Comparison of ENCODE assay signal across 8 cellular contexts in genomic region chr1:65002156-65002507, GRCh38. TPM values are rescaled to one million over a fixed set of nuclear protein-coding genes. Genes with fewer than 3 reads are reported as not detected.
A peak's percentile ranks its signal among the peaks of the same experiment; 100 is the strongest.
DNase-seq lines count a peak whose midpoint lies in the region; ATAC-seq and TF ChIP-seq lines count a peak whose summit lies in the region.

No MANE protein-coding gene starts in this region.

- peaks cover 9% of the 10 kb centered on the region for H3K4me1 ChIP-seq in ACC112 (ENCODE audit: control insufficient read depth, insufficient read depth, low read length, unreplicated experiment)
- no peaks in the 10 kb centered on the region for H3K4me1 ChIP-seq in mucosa of stomach (ENCODE audit: control insufficient read depth, insufficient read depth, low read length)

- no peaks in the 10 kb centered on the region for H3K79me2 ChIP-seq in ACC112 (ENCODE audit: control insufficient read depth, insufficient read depth, low read length, unreplicated experiment)

- DNase-seq in cardiac fibroblast (ENCODE audit: low read depth in 2 of 2) (no peak), dermis blood vessel endothelial cell (no peak), DMS153 treated with DMSO at 0.1 percent for 48 hours (lab: John Stamatoyannopoulos, UW; ENCODE audit: unreplicated experiment) (no peak)

- peak overlapping the region; percentile 67 for H3K9ac ChIP-seq in mucosa of stomach (ENCODE audit: low read length)

- H3K36me3 ChIP-seq in ACC112 (ENCODE audit: insufficient read depth, low read length) (no peaks in the 10 kb centered on the region), mucosa of stomach (ENCODE audit: control insufficient read depth, insufficient read depth, low read length) (no peaks in the 10 kb centered on the region)

- peak overlapping the region; percentile 90 for H3K27ac ChIP-seq in ACC112 (ENCODE audit: low read depth, low read length)

- TF ChIP-seq CTCF in cardiac fibroblast (IDR thresholded peaks at IDR 0.05; ENCODE audit: low read depth, low read length): no peak

- H2AFZ ChIP-seq in ACC112 (ENCODE audit: low read length, unreplicated experiment): peak overlapping the region; percentile 32

- H3K27me3 ChIP-seq in ACC112 (ENCODE audit: insufficient read depth, low read length) (no peaks in the 10 kb centered on the region), mucosa of stomach (ENCODE audit: control insufficient read depth, insufficient read depth, low read length) (no peaks in the 10 kb centered on the region)

- H3K9me3 ChIP-seq in mucosa of stomach (ENCODE audit: control insufficient read depth, low read length): no peaks in the 10 kb centered on the region

- peak overlapping the region; percentile 73 for H3K4me3 ChIP-seq in ACC112 (ENCODE audit: low read depth, low read length)
- H3K4me3 ChIP-seq in cardiac fibroblast (replicated peaks in 1 of 2; ENCODE audit: low read depth in 2 of 2, low read length in 2 of 2): peak overlapping the region; percentile 45 to 66
- H3K4me3 ChIP-seq in mucosa of stomach (ENCODE audit: low read length): peak overlapping the region; percentile 34

- peak; percentile 4 for ATAC-seq in HG03097 (IDR thresholded peaks at IDR 0.05; ENCODE audit: low FRiP score, unreplicated experiment)
- no peak for ATAC-seq in HG03139 (IDR thresholded peaks at IDR 0.05; ENCODE audit: unreplicated experiment)
- no peak for ATAC-seq in GM21367 (IDR thresholded peaks at IDR 0.05; ENCODE audit: unreplicated experiment)

RNA-seq across cellular contexts. Expression of gene JAK1, which starts 35.8 kb away (rescaled TPM):
- total RNA-seq in dermis blood vessel endothelial cell: 254 and 314 TPM in 2 replicates
